ENCODE assay signal across 1 cellular context in the genomic region with DNA sequence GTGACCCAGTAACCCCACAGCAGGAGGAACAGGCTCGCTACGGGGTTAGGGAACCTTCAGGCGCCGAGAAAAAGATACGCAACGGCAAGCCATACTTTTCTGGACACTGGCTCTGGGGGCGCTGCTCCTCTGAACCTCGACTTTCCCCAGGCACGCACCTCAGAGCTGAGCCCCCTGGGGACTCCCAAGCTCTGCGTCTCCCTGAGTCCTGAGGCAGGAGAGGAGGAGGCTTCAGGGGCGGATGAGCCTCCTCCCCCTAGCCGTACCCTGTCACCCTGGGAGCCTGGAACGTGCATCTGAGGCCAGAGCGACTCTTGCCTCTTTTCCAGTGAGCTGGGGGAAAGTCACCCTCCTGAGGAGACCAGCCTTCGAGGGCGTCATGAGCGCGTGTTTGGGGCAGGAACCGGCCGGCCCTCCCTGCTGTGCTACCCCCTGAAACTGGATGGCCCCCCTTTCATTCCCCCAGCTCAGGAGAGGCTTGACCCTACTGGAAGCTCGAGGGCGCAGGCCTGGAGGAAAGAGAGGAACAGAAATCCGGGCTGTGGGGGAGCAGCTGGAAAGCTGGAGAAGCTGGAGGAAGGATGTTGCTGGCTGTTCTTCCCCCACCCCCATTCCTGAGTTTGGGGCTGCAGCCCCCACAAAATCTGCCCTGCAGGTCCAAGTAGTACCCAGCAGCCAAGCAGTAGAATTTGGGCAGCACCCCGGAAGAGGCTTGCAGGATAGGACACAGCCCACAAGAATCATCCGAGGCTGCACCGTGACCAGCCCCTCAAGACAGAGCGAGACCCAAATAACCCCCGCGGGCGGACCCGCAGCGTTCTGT.
TF ChIP-seq lines count a peak whose summit lies in the region.

No MANE protein-coding gene starts in this region.

TF ChIP-seq in WTC11, 78 proteins besides CTCF, POLR2A, EP300 and RAD21 (continued from another document):
- no peak for TF ChIP-seq ERG (CRISPR knock-in tag; IDR thresholded peaks at IDR 0.05)
- no peak for TF ChIP-seq JAZF1 (CRISPR knock-in tag; IDR thresholded peaks at IDR 0.05)
- no peak for TF ChIP-seq FOXK1 (CRISPR knock-in tag; IDR thresholded peaks at IDR 0.05)
- TF ChIP-seq RORB (CRISPR knock-in tag; IDR thresholded peaks at IDR 0.05): no peak
- TF ChIP-seq, protein P1, sequence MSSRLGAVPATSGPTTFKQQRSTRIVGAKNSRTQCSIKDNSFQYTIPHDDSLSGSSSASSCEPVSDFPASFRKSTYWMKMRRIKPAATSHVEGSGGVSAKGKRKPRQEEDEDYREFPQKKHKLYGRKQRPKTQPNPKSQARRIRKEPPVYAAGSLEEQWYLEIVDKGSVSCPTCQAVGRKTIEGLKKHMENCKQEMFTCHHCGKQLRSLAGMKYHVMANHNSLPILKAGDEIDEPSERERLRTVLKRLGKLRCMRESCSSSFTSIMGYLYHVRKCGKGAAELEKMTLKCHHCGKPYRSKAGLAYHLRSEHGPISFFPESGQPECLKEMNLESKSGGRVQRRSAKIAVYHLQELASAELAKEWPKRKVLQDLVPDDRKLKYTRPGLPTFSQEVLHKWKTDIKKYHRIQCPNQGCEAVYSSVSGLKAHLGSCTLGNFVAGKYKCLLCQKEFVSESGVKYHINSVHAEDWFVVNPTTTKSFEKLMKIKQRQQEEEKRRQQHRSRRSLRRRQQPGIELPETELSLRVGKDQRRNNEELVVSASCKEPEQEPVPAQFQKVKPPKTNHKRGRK (CRISPR knock-in tag; IDR thresholded peaks at IDR 0.05; ENCODE audit: borderline replicate concordance): no peak
- no peak for TF ChIP-seq CREM (CRISPR knock-in tag; IDR thresholded peaks at IDR 0.05)
- no peak for TF ChIP-seq CBFB (CRISPR knock-in tag; IDR thresholded peaks at IDR 0.05; ENCODE audit: low read depth)
- TF ChIP-seq ZNF396 (CRISPR knock-in tag; IDR thresholded peaks at IDR 0.05; ENCODE audit: borderline replicate concordance): no peak
- TF ChIP-seq MXD4 (CRISPR knock-in tag; IDR thresholded peaks at IDR 0.05; ENCODE audit: borderline replicate concordance): no peak
- no peak for TF ChIP-seq ZNF138 (CRISPR knock-in tag; conservative IDR thresholded peaks at IDR 0.05)
- TF ChIP-seq ETV6 (CRISPR knock-in tag; IDR thresholded peaks at IDR 0.05): no peak
- no peak for TF ChIP-seq SMAD4 (CRISPR knock-in tag; IDR thresholded peaks at IDR 0.05)
- TF ChIP-seq NFE2L1 (CRISPR knock-in tag; IDR thresholded peaks at IDR 0.05): no peak
- no peak for TF ChIP-seq SOX15 (CRISPR knock-in tag; IDR thresholded peaks at IDR 0.05)
